ENCODE assay signal across 29 cellular contexts in genomic region chr3:33273628-33274027, GRCh38. TPM values are rescaled to one million over a fixed set of nuclear protein-coding genes. Genes with fewer than 3 reads are reported as not detected.
DNase-seq lines count a peak whose midpoint lies in the region; ATAC-seq and TF ChIP-seq lines count a peak whose summit lies in the region.
"Had no signal": no experiment of that assay in that cellular context is flagged by ENCODE, and none has a peak within 500 bp of the region (broad histone marks: within the 10 kb centered on the region; RNA-seq: fewer than 3 reads in every experiment).

No MANE protein-coding gene starts in this region.

- H3K4me1 ChIP-seq in left lung, result no peaks in the 10 kb centered on the region
- H3K4me1 ChIP-seq: BE2C, BLaER1, Caco-2 had no signal

- no peak overlapping the region for H3K27ac ChIP-seq in left lung
- H3K27ac ChIP-seq: 22Rv1; A549; BLaER1; BLaER1 treated with 17β-estradiol and CSF1 and Interleukin-3, amounts not matched to agents 10 nM and 100 nM; C4-2B had no signal

- ATAC-seq in left lung (peak; percentile 53), GM18858 (IDR thresholded peaks at IDR 0.05; ENCODE audit: unreplicated experiment) (no peak)
- ATAC-seq: A549; CD8-positive, alpha-beta T cell had no signal

- no peak overlapping the region for H3K4me3 ChIP-seq in LNCaP clone FGC (ENCODE audit: low read depth, low read length)
- H3K4me3 ChIP-seq in left lung, result no peak overlapping the region
- H3K4me3 ChIP-seq: A549; BLaER1; BLaER1 treated with 17β-estradiol and CSF1 and Interleukin-3, amounts not matched to agents 10 nM and 100 nM had no signal

- peak; percentile 82 for DNase-seq in LNCaP clone FGC (ENCODE audit: low read depth)
- DNase-seq in left lung, result no peak
- DNase-seq in COLO668 (lab: John Stamatoyannopoulos, UW; ENCODE audit: unreplicated experiment), result no peak
- DNase-seq: 8988T; ACHN; AML-193; BE2C; C1 segment of cervical spinal cord; Caco-2; Calu3; CD4-positive, alpha-beta memory T cell; CD4-positive, alpha-beta T cell; CD4-positive, CD25-positive, alpha-beta regulatory T cell; CD8-positive, alpha-beta memory T cell; CD8-positive, alpha-beta T cell; COR-L47; DMS 273 treated with DMSO at 0.1 percent for 48 hours; DMS153; DMS53; DMS79; DMS79 treated with DMSO at 0.1 percent for 48 hours; DND-41; EL had no signal

- no peak for TF ChIP-seq CTCF in LNCaP clone FGC (IDR thresholded peaks at IDR 0.05; ENCODE audit: control insufficient read depth, extremely low read depth, insufficient read depth)
- no peak for TF ChIP-seq CTCF in left lung (IDR thresholded peaks at IDR 0.05)

- intact Hi-C loops in left lung (cut with DNase I), result no loop called here

- no peaks in the 10 kb centered on the region for H3K36me3 ChIP-seq in left lung
- H3K36me3 ChIP-seq: BE2C; BLaER1; BLaER1 treated with 17β-estradiol and CSF1 and Interleukin-3, amounts not matched to agents 10 nM and 100 nM had no signal

- peaks cover 0 to 27% of the 10 kb centered on the region in 2 donors for H3K27me3 ChIP-seq in left lung
- H3K27me3 ChIP-seq: BE2C had no signal

- H3K9me3 ChIP-seq in left lung, result peaks cover 0 to 7% of the 10 kb centered on the region in 2 donors
- H3K9me3 ChIP-seq: BE2C had no signal

RNA-seq across cellular contexts. Expression of gene FBXL2, which starts 3.6 kb away (rescaled TPM):
- total RNA-seq in left lung, result 10 to 100 TPM in 1 of 2 donors, 1 to 10 TPM in 1; 7.5 to 16.8 TPM
- total RNA-seq: CD4-positive, alpha-beta memory T cell; CD4-positive, alpha-beta T cell; CD4-positive, CD25-positive, alpha-beta regulatory T cell; CD8-positive, alpha-beta memory T cell; CD8-positive, alpha-beta T cell had no signal

RNA-seq across cellular contexts. Expression of gene SUSD5, which starts 55.0 kb away (rescaled TPM):
- total RNA-seq in left lung, result 1 to 10 TPM; 1.3 to 1.8 TPM
- total RNA-seq: Caco-2; CD4-positive, alpha-beta memory T cell; CD4-positive, alpha-beta T cell; CD4-positive, CD25-positive, alpha-beta regulatory T cell; CD8-positive, alpha-beta memory T cell; CD8-positive, alpha-beta T cell had no signal
